8 cellular contexts compared by ENCODE assay signal in the genomic region with DNA sequence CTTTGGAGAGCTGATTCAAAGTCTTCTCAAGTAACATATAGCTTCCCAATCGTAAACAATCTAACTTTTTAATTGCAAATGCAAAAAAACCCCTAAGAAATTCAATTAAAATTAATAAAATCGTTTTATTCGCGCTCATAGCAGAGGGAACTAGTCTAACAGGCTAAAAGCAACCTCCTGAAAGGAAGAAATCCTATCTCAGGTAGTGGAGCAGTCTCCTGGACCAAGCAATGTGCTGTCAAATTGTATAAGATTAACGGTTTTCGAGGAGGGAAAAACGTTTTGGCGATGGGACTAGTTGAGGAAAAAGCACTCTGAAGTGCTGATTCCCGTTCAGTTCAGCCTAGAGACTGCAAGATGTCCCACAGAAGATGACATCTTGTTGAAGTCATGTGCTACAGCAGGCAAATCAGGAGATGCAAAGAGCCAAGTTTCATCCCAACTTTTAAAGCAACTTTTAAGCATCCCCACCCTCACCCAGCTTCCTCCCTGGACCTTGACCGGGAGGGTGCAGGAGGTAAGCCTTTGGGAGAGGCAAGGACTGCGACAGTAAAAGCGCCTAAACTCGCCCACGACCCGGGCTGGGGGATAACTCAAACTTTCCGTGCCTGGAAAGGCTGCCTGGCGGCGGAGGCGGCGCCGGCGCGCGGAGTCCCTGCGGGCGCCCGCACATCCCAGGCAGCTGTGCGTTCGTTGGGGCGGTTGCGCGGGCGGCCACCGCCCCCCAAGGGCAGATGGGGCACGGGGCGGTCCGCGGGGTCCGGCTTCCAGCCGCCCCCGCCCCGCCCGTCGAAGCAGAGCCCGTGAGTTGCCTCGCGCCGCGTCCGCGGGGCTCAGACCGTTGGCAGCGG. TPM values are rescaled to one million over a fixed set of nuclear protein-coding genes. Genes with fewer than 3 reads are reported as not detected.
DNase-seq lines count a peak whose midpoint lies in the region; ATAC-seq and TF ChIP-seq lines count a peak whose summit lies in the region.

No MANE protein-coding gene starts in this region.

- H3K36me3 ChIP-seq in adrenal gland (replicated peaks in 1 of 2): no peaks in the 10 kb centered on the region
- no peaks in the 10 kb centered on the region for H3K36me3 ChIP-seq in iPS-18a (ENCODE audit: control insufficient read depth, low read depth, low read length)

- intact Hi-C loops in adrenal gland (cut with DNase I): no loop called here

- H3K9ac ChIP-seq in iPS-18a (ENCODE audit: low read length): peak overlapping the region; percentile 54

- WGBS in adrenal gland, 4 donors: 5 to 38% (median 21%) methylated on average over 11 to 50 of the region's 53 CpGs

- TF ChIP-seq CTCF in adrenal gland (IDR thresholded peaks at IDR 0.05): no peak

- DNase-seq in RKO (ENCODE audit: low spot score) (peak; percentile 42), adrenal gland (peak in 1 of 7 donors; percentile 1), NCI-H69 (lab: John Stamatoyannopoulos, UW) (no peak), NCI-H2081 treated with DMSO at 0.1 percent for 48 hours (lab: John Stamatoyannopoulos, UW) (no peak)
- peak; percentile 42 for DNase-seq in stimulated activated CD4-positive, alpha-beta T cell treated with anti-CD3 and anti-CD28 coated beads, Interleukin-12 subunit alpha, Interleukin-12 subunit beta, amount 100 ng/mL, for 4 hours

- no peak for TF ChIP-seq POLR2A in adrenal gland (IDR thresholded peaks at IDR 0.05)

- H3K9me3 ChIP-seq in adrenal gland (replicated peaks in 1 of 3) (no peaks in the 10 kb centered on the region), iPS-18a (ENCODE audit: control insufficient read depth, low read depth, low read length) (peaks cover 4% of the 10 kb centered on the region)

- peaks cover 4% of the 10 kb centered on the region for H3K27me3 ChIP-seq in adrenal gland
- no peaks in the 10 kb centered on the region for H3K27me3 ChIP-seq in iPS-18a (ENCODE audit: control insufficient read depth, insufficient read depth, low read length)

- no peaks in the 10 kb centered on the region for H3K4me1 ChIP-seq in adrenal gland (replicated peaks in 1 of 2)
- no peaks in the 10 kb centered on the region for H3K4me1 ChIP-seq in iPS-18a (ENCODE audit: control insufficient read depth, low read depth, low read length)

- H3K27ac ChIP-seq in adrenal gland: peak overlapping the region in 4 of 5 donors; percentile 47 to 86 (median 73)
- no peak overlapping the region for H3K27ac ChIP-seq in iPS-18a (ENCODE audit: low read length)

- H3K4me3 ChIP-seq in adrenal gland (peak overlapping the region in 3 of 4 donors; percentile 30 to 63 (median 56)), iPS-18a (ENCODE audit: low read length) (peak overlapping the region; percentile 73)

- ATAC-seq in GM18511 (IDR thresholded peaks at IDR 0.05; ENCODE audit: unreplicated experiment) (peak; percentile 41), HG02642 (IDR thresholded peaks at IDR 0.05; ENCODE audit: poor library complexity, unreplicated experiment) (peak; percentile 39)

RNA-seq across cellular contexts. Expression of gene MAP7D3, which starts 0.8 kb away (rescaled TPM):
- 10 to 100 TPM in 2 of 8 donors, 1 to 10 TPM in 6; 5.9 to 11.3 (median 7.9) TPM for total RNA-seq in adrenal gland
- 10 to 100 TPM in 2 of 3 donors, 1 to 10 TPM in 1; 6.7 to 14.9 (median 11.8) TPM for polyA plus RNA-seq in adrenal gland

RNA-seq across cellular contexts. Expression of gene ADGRG4, which starts 50.3 kb away (rescaled TPM):
- under 1 TPM in 4 of 8 donors, not detected in 4; under 0.01 to 0.11 (median 0.02) TPM for total RNA-seq in adrenal gland
- polyA plus RNA-seq in adrenal gland: under 1 TPM; under 0.01 to 0.07 (median 0.02) TPM

Comparison
In these comparisons a context has a peak if more than half of its experiments do, and no peak if none do; other contexts are left out.
1. DNase-seq: peak in RKO (single experiment) and stimulated activated CD4-positive, alpha-beta T cell treated with anti-CD3 and anti-CD28 coated beads, Interleukin-12 subunit alpha, Interleukin-12 subunit beta, amount 100 ng/mL, for 4 hours (single experiment); none in NCI-H69 (single experiment) and NCI-H2081 treated with DMSO at 0.1 percent for 48 hours (single experiment).